Comparison of ENCODE assay signal across 21 cellular contexts in the genomic region with DNA sequence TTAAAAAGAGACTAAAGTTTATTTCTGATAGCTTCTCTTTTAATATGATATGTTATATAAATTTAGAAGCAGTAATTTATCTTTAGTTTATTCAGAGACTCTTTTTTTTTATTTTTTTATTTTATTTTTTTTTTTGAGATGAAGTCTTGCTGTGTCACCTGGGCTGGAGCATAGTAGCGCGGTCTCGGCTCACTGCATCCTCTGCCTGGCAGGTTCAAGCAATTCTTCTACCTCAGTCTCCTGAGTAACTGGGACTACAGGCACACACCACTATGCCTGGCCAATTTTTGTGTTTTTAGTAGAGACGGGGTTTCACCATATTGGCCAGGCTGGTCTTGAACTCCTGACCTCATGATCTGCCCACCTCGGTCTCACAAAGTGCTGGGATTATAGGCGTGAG.
"Had no signal": no experiment of that assay in that cellular context is flagged by ENCODE, and none has a peak within 500 bp of the region (broad histone marks: within the 10 kb centered on the region; RNA-seq: fewer than 3 reads in every experiment).

No MANE protein-coding gene starts in this region.

- FAIRE-seq: urothelium cell line had no signal

- H3K4me1 ChIP-seq: colonic mucosa, pancreas had no signal

- H3K4me3 ChIP-seq: colonic mucosa, gastroesophageal sphincter, lung, pancreas, stomach, thoracic aorta had no signal

- H3K36me3 ChIP-seq: colonic mucosa, gastroesophageal sphincter, pancreas, stomach, thoracic aorta had no signal

- ATAC-seq: esophagus mucosa, gastroesophageal sphincter, left cardiac atrium, left ventricle myocardium superior, pancreas, right cardiac atrium had no signal

- H3K27me3 ChIP-seq: colonic mucosa, gastroesophageal sphincter, pancreas, stomach had no signal

- H3K27ac ChIP-seq: colonic mucosa, gastroesophageal sphincter, pancreas, stomach, thoracic aorta had no signal

- H3K9me3 ChIP-seq: colonic mucosa, gastroesophageal sphincter, pancreas, stomach, thoracic aorta had no signal

- DNase-seq: colonic mucosa; dermis blood vessel endothelial cell; glutamatergic neuron; islet precursor cell; left cardiac atrium; left ventricle myocardium superior; mesenchymal stem cell; naive B cell; occipital lobe; pancreas; right cardiac atrium; small intestine; stimulated activated CD4-positive, alpha-beta T cell treated with anti-CD3 and anti-CD28 coated beads, Interleukin-12 subunit alpha, Interleukin-12 subunit beta, amount 100 ng/mL, for 4 hours; stimulated activated naive CD4-positive, alpha-beta T cell; stomach; substantia nigra had no signal
